Comparison of ENCODE assay signal across 1 cellular context in genomic region chr22:42700355-42700754, GRCh38.
TF ChIP-seq lines count a peak whose summit lies in the region.

No MANE protein-coding gene starts in this region.

TF ChIP-seq in GM23338, 12 proteins besides CTCF, POLR2A, EP300 and RAD21 (continued from another document):
- TF ChIP-seq ZNF462 (CRISPR knock-in tag; IDR thresholded peaks at IDR 0.05), result no peak
